In the genomic region with DNA sequence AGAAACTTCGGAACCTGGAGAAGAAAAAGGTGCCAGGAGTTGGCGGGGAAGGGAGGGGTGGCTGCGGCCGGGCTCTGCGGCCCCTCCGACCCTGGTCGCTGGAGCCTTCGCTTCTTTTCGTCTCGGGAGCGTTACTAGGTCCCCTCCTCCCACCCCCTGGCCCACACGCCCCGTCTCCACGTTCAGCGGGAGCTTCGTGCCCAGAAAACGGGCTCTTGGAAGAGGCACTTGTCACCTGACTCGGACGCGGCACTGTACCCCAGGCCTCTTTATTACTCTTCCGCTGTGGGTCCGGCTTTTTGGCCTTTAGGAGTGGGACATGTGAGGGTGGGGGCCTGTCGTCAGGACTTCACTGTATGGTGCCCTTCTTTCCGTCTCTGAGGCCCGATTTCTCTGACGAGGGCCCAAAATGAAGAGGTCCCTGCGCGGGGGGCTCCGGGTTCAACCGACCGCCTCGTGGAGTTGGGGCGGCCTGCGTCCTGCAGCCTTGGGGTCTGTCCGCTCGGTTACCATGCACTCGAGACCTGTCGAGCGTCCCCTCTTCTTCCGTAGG, we compare ENCODE assay signal across 8 cellular contexts. TPM values are rescaled to one million over a fixed set of nuclear protein-coding genes. Genes with fewer than 3 reads are reported as not detected.
DNase-seq lines count a peak whose midpoint lies in the region; ATAC-seq and TF ChIP-seq lines count a peak whose summit lies in the region.

No MANE protein-coding gene starts in this region.

- H3K9me3 ChIP-seq in HUES48 (ENCODE audit: control insufficient read depth, insufficient read depth, low read length), result no peaks in the 10 kb centered on the region
- no peaks in the 10 kb centered on the region for H3K9me3 ChIP-seq in parathyroid adenoma (ENCODE audit: control insufficient read depth, low read length)

- H3K27ac ChIP-seq in HUES48 (ENCODE audit: low read depth, low read length) (peak overlapping the region; percentile 100), foreskin keratinocyte (peak overlapping the region; percentile 83), parathyroid adenoma (peak overlapping the region; percentile 84)

- no peak for DNase-seq in GM12864 (ENCODE audit: low read depth)
- DNase-seq in activated T-cell treated with anti-CD3 and anti-CD28 coated beads for 48 hours (ENCODE audit: low read depth), result peak; percentile 23
- no peak for DNase-seq in foreskin keratinocyte
- no peak for DNase-seq in GDM1 (lab: John Stamatoyannopoulos, UW)
- DNase-seq in H4 (ENCODE audit: low spot score), result no peak

- H3K9ac ChIP-seq in HUES48 (ENCODE audit: low read depth, low read length) (peak overlapping the region; percentile 99), parathyroid adenoma (peak overlapping the region; percentile 46)

- peaks cover 20% of the 10 kb centered on the region for H3K79me2 ChIP-seq in parathyroid adenoma

- TF ChIP-seq CTCF in GM12864 (IDR thresholded peaks at IDR 0.05; ENCODE audit: low read depth, low read length, missing control alignments) (no peak), foreskin keratinocyte (conservative IDR thresholded peaks at IDR 0.05) (no peak), parathyroid adenoma (IDR thresholded peaks at IDR 0.05) (no peak)

- H3K4me1 ChIP-seq in HUES48 (ENCODE audit: control insufficient read depth, insufficient read depth, low read length) (peaks cover 23% of the 10 kb centered on the region), foreskin keratinocyte (peaks cover 9% of the 10 kb centered on the region), parathyroid adenoma (peaks cover 9% of the 10 kb centered on the region)

- ATAC-seq in foreskin keratinocyte, result no peak
- ATAC-seq in GM19395 (IDR thresholded peaks at IDR 0.05; ENCODE audit: unreplicated experiment), result no peak

- H3K4me3 ChIP-seq in GM12864 (ENCODE audit: low read depth, low read length) (peak overlapping the region; percentile 100), HUES48 (ENCODE audit: low read depth, low read length) (peak overlapping the region; percentile 98), parathyroid adenoma (ENCODE audit: low read depth, low read length) (peak overlapping the region; percentile 80)

- H3K27me3 ChIP-seq in HUES48 (ENCODE audit: control insufficient read depth, insufficient read depth, low read length) (no peaks in the 10 kb centered on the region), foreskin keratinocyte (no peaks in the 10 kb centered on the region), parathyroid adenoma (ENCODE audit: control insufficient read depth, insufficient read depth, low read length) (no peaks in the 10 kb centered on the region)

- H3K36me3 ChIP-seq in HUES48 (ENCODE audit: control insufficient read depth, insufficient read depth, low read length) (peaks cover 33% of the 10 kb centered on the region), parathyroid adenoma (ENCODE audit: control insufficient read depth, insufficient read depth, low read length) (no peaks in the 10 kb centered on the region)

- peak overlapping the region; percentile 75 for H2AFZ ChIP-seq in parathyroid adenoma

- H3K4me2 ChIP-seq in parathyroid adenoma (ENCODE audit: low read length), result peak overlapping the region; percentile 81

RNA-seq across cellular contexts. Expression of a gene that starts 1.2 kb away (rescaled TPM):
- 218 and 229 TPM in 2 replicates for total RNA-seq in foreskin keratinocyte
- polyA plus RNA-seq in foreskin keratinocyte, result 87.0 and 105 TPM in 2 replicates
- total RNA-seq in H4 (2014; rRNA removed; shearing (Covaris generic)), result 230 and 273 TPM in 2 replicates

RNA-seq across cellular contexts. Expression of a gene that starts 52.7 kb away (rescaled TPM):
- 50.5 and 58.7 TPM in 2 replicates for total RNA-seq in foreskin keratinocyte
- 31.9 and 39.2 TPM in 2 replicates for polyA plus RNA-seq in foreskin keratinocyte
- total RNA-seq in H4 (2014; rRNA removed; shearing (Covaris generic)), result 43.4 and 55.8 TPM in 2 replicates
